Comparison of ENCODE assay signal across 8 cellular contexts in the genomic region with DNA sequence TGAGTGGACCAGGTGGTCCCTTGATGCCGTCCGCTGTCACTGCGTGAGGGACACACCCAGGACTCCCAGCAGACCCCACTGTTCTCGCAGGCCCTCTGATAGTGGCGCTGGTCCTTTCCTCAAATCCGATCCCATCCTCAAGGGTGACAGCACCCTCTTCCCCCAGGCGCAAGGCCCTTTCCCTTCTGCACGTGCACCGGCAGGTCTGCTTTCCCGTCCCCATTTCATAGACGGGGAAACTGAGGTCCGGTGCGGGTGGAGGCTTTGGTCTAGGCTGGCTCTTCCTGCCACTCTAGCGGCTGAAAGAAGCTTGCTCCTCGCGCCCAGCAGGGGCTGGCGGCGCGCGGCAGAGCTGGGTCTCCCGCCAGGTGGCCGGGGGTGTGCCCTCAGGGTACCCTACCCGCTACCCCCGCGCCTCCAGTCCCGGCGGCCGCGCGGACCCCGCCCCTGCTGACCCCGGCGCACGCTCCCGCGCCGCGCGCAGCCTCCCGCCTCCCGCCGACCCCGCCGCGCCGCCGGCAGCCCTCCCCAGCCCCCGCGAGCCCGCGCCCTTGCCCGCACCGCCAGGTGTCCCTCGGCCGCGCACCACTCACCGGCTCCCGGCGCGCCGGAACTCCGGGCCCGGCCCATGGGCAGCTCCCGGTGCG. TPM values are rescaled to one million over a fixed set of nuclear protein-coding genes. Genes with fewer than 3 reads are reported as not detected.
DNase-seq lines count a peak whose midpoint lies in the region; ATAC-seq lines count a peak whose summit lies in the region.

No MANE protein-coding gene starts in this region.

- H3K36me3 Mint-ChIP-seq in activated naive CD8-positive, alpha-beta T cell treated with anti-CD3 and anti-CD28 coated beads for 36 hours, result peaks cover 2% of the 10 kb centered on the region

- H3K9me3 ChIP-seq in iPS-20b (ENCODE audit: insufficient read depth, low read depth, low read length), result no peaks in the 10 kb centered on the region
- peaks cover 0 to 3% (median 0%) of the 10 kb centered on the region in 5 donors for H3K9me3 ChIP-seq in subcutaneous abdominal adipose tissue (ENCODE audit: control insufficient read depth in 5 of 5, low read length in 5 of 5)

- peak; percentile 12 for DNase-seq in stimulated activated CD4-positive, alpha-beta T cell treated with anti-CD3 and anti-CD28 coated beads, Interleukin-12 subunit alpha, Interleukin-12 subunit beta, amount 100 ng/mL, for 4 hours
- DNase-seq in stimulated activated CD4-positive, alpha-beta T cell treated with anti-CD3 and anti-CD28 coated beads, Interleukin-2, amount 100 ng/mL, for 48 hours, result no peak
- DNase-seq in HT-29 (ENCODE audit: low spot score), result peak; percentile 2
- DNase-seq in activated naive CD8-positive, alpha-beta T cell treated with anti-CD3 and anti-CD28 coated beads for 36 hours, result no peak
- no peak for DNase-seq in mucosa of gallbladder (ENCODE audit: low spot score)

- peak overlapping the region; percentile 63 for H3K4me3 Mint-ChIP-seq in activated naive CD8-positive, alpha-beta T cell treated with anti-CD3 and anti-CD28 coated beads for 36 hours

- peaks cover 30% of the 10 kb centered on the region for H3K27me3 ChIP-seq in iPS-20b (ENCODE audit: insufficient read depth, low read length)
- H3K27me3 ChIP-seq in subcutaneous abdominal adipose tissue (ENCODE audit: control insufficient read depth in 5 of 5, insufficient read depth in 4 of 5, low read length in 5 of 5), result peaks cover 22 to 40% (median 30%) of the 10 kb centered on the region in 5 donors

- no peak for ATAC-seq in GM18873 (IDR thresholded peaks at IDR 0.05; ENCODE audit: low FRiP score, unreplicated experiment)

- no peaks in the 10 kb centered on the region for H3K9me3 Mint-ChIP-seq in activated naive CD8-positive, alpha-beta T cell treated with anti-CD3 and anti-CD28 coated beads for 36 hours

- no peak overlapping the region for H3K27ac Mint-ChIP-seq in activated naive CD8-positive, alpha-beta T cell treated with anti-CD3 and anti-CD28 coated beads for 36 hours

- peaks cover 5% of the 10 kb centered on the region for H3K4me1 Mint-ChIP-seq in activated naive CD8-positive, alpha-beta T cell treated with anti-CD3 and anti-CD28 coated beads for 36 hours

- H3K4me3 ChIP-seq in iPS-20b (ENCODE audit: low read length) (peak overlapping the region; percentile 63), subcutaneous abdominal adipose tissue (ENCODE audit: low read depth in 1 of 5, low read length in 5 of 5) (peak overlapping the region; percentile 23 to 55 (median 51))

- H3K4me1 ChIP-seq in iPS-20b (ENCODE audit: insufficient read depth, low read length) (no peaks in the 10 kb centered on the region), subcutaneous abdominal adipose tissue (ENCODE audit: control insufficient read depth in 5 of 5, insufficient read depth in 5 of 5, low read length in 5 of 5) (peaks cover 0 to 16% (median 11%) of the 10 kb centered on the region in 5 donors)

- H3K36me3 ChIP-seq in iPS-20b (ENCODE audit: insufficient read depth, low read depth, low read length), result no peaks in the 10 kb centered on the region
- H3K36me3 ChIP-seq in subcutaneous abdominal adipose tissue (ENCODE audit: control insufficient read depth in 5 of 5, insufficient read depth in 5 of 5, low read length in 5 of 5), result no peaks in the 10 kb centered on the region

- peaks cover 52% of the 10 kb centered on the region for H3K27me3 Mint-ChIP-seq in activated naive CD8-positive, alpha-beta T cell treated with anti-CD3 and anti-CD28 coated beads for 36 hours

- H3K27ac ChIP-seq in iPS-20b (ENCODE audit: low read length) (no peak overlapping the region), subcutaneous abdominal adipose tissue (ENCODE audit: low read depth, low read length) (no peak overlapping the region)

- no peak overlapping the region for H3K9ac ChIP-seq in iPS-20b (ENCODE audit: low read depth, low read length)
- peak overlapping the region in 1 of 5 donors; percentile 46 for H3K9ac ChIP-seq in subcutaneous abdominal adipose tissue (ENCODE audit: low read length in 5 of 5)

RNA-seq across cellular contexts. Expression of a gene that starts 0.5 kb away (rescaled TPM):
- not detected in 2 replicates for total RNA-seq in HT-29 (2014; rRNA removed; shearing (Covaris generic))
- total RNA-seq in activated naive CD8-positive, alpha-beta T cell treated with anti-CD3 and anti-CD28 coated beads for 36 hours, result not detected
- 1.1 TPM for total RNA-seq in mucosa of gallbladder

Comparison
In these comparisons a context has a peak if more than half of its experiments do, and no peak if none do; other contexts are left out.
1. DNase-seq: peak in stimulated activated CD4-positive, alpha-beta T cell treated with anti-CD3 and anti-CD28 coated beads, Interleukin-12 subunit alpha, Interleukin-12 subunit beta, amount 100 ng/mL, for 4 hours (single experiment) and HT-29 (single experiment); none in stimulated activated CD4-positive, alpha-beta T cell treated with anti-CD3 and anti-CD28 coated beads, Interleukin-2, amount 100 ng/mL, for 48 hours (0 of 2), activated naive CD8-positive, alpha-beta T cell treated with anti-CD3 and anti-CD28 coated beads for 36 hours (single experiment) and mucosa of gallbladder (single experiment).